Comparison of ENCODE assay signal across 19 cellular contexts in the genomic region with DNA sequence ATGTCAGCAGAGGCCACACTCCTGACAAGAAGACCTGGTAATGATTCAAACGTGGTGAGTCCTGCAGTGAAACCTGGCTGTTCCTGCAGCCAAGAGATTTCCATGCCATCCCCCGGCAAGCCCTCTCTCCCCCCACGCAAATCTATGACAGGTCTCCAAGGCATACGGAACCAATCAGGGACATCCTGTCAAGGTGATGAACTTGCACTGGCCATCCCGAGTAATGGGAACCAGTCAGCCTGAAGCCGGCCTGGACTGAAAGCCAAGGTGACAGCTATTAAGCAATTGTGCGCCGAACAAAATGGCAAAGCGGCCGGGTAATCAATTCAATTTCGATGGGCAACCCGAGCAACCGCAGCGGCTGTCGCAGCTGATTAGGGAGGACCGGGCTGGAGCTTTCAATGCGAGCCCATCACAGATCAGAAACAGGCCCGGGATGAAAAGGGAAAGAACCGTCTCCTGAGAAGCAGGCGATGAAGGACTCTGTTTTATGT. TPM values are rescaled to one million over a fixed set of nuclear protein-coding genes. Genes with fewer than 3 reads are reported as not detected.
A peak's percentile ranks its signal among the peaks of the same experiment; 100 is the strongest.
DNase-seq lines count a peak whose midpoint lies in the region; ATAC-seq, FAIRE-seq and TF ChIP-seq lines count a peak whose summit lies in the region.
"Had no signal": no experiment of that assay in that cellular context is flagged by ENCODE, and none has a peak within 500 bp of the region (broad histone marks: within the 10 kb centered on the region; RNA-seq: fewer than 3 reads in every experiment).

No MANE protein-coding gene starts in this region.

- H3K36me3 ChIP-seq in BE2C: no peaks in the 10 kb centered on the region
- no peaks in the 10 kb centered on the region for H3K36me3 ChIP-seq in HEK293 (ENCODE audit: control insufficient read depth in 2 of 2, insufficient read depth in 1 of 2, low read length in 2 of 2)
- H3K36me3 ChIP-seq in hepatocyte (replicated peaks; ENCODE audit: insufficient read depth, low read depth): no peaks in the 10 kb centered on the region
- no peaks in the 10 kb centered on the region for H3K36me3 ChIP-seq in pancreas
- H3K36me3 ChIP-seq: SJSA1 had no signal

- TF ChIP-seq CTCF in BE2C (IDR thresholded peaks at IDR 0.05; ENCODE audit: low read depth, low read length) (no peak), HEK293 (tag by site-specific recombination; IDR thresholded peaks at IDR 0.05) (no peak), hepatocyte (IDR thresholded peaks at IDR 0.05; ENCODE audit: poor library complexity) (no peak), pancreas (IDR thresholded peaks at IDR 0.05) (no peak)

- H2AFZ ChIP-seq in hepatocyte: no peak overlapping the region
- H2AFZ ChIP-seq: PC-9 had no signal

- H3K4me2 ChIP-seq in hepatocyte: peak overlapping the region; percentile 70
- H3K4me2 ChIP-seq: PC-9 had no signal

- H3K9me2 ChIP-seq in hepatocyte (replicated peaks; ENCODE audit: insufficient read depth): no peaks in the 10 kb centered on the region

- 43% methylated on average over 20 of the region's 20 CpGs for WGBS in hepatocyte (ENCODE audit: low lambda C conversion rate, missing lambda C conversion rate)
- WGBS in pancreas, 2 donors: 86 to 87% methylated on average over 20 of the region's 20 CpGs

- H3K27me3 ChIP-seq in BE2C: no peaks in the 10 kb centered on the region
- H3K27me3 ChIP-seq in hepatocyte: no peaks in the 10 kb centered on the region
- no peaks in the 10 kb centered on the region for H3K27me3 ChIP-seq in pancreas
- H3K27me3 ChIP-seq: SJSA1 had no signal

- CTCF ChIA-PET in HEK293 (lab: Yijun Ruan, JAX): interaction anchor here (0.7 to 2.1 kb wide), 8 partner anchors 14 to 1730 kb away, joined by 3 to 7 read pairs (median 4); no protein-coding TSS in a partner anchor

- DNase-seq in BE2C: peak; percentile 53
- DNase-seq in hepatocyte (ENCODE audit: low spot score): no peak
- DNase-seq in posterior vena cava (ENCODE audit: low spot score): peak; percentile 66
- no peak for DNase-seq in NCI-H1092 (lab: John Stamatoyannopoulos, UW)
- no peak for DNase-seq in ACHN
- DNase-seq in pancreas: no peak
- no peak for DNase-seq in COLO829 (ENCODE audit: low spot score)
- DNase-seq: KBM-7, MV-4-11, NCI-H1436 treated with DMSO at 0.1 percent for 48 hours, NCI-H2029 treated with DMSO at 0.1 percent for 48 hours, NCI-H2171 treated with DMSO at 0.1 percent for 48 hours, NCI-H510A, NCI-H774, PC-9 had no signal

- no peak for ATAC-seq in pancreas

- H3K4me1 ChIP-seq in BE2C (peaks cover 27% of the 10 kb centered on the region), HEK293 (ENCODE audit: control insufficient read depth, insufficient read depth, low read length) (peaks cover 14% of the 10 kb centered on the region), hepatocyte (ENCODE audit: insufficient read depth) (peaks cover 50% of the 10 kb centered on the region), pancreas (no peaks in the 10 kb centered on the region)
- H3K4me1 ChIP-seq: SJSA1 had no signal

- H4K20me1 ChIP-seq in hepatocyte (ENCODE audit: insufficient read depth, poor library complexity, severe bottlenecking): no peaks in the 10 kb centered on the region

- H3K27ac ChIP-seq in HEK293 (ENCODE audit: extremely low read depth, low read depth, low read length): no peak overlapping the region; the same call in 1 of the 2 replicates
- peak overlapping the region; percentile 85 for H3K27ac ChIP-seq in hepatocyte
- no peak overlapping the region for H3K27ac ChIP-seq in pancreas
- H3K27ac ChIP-seq: PC-9, SJSA1 had no signal

- in situ Hi-C loops in ACHN (cut with HindIII; ENCODE audit: low pct_ligation_motif_present, low pct_unique_long_range_greater_than_20kb, low sequenced_read_pairs): no loop called here

- POLR2A ChIA-PET in HEK293 (lab: Yijun Ruan, JAX): interaction anchor here (0.5 to 1.1 kb wide), 6 partner anchors 8 to 27 kb away, joined by 3 to 6 read pairs (median 4); no protein-coding TSS in a partner anchor

- intact Hi-C loops in posterior vena cava (cut with DNase I): loop anchor here in 1 of 2 donors (2.0 kb wide), 1 partner anchor 74 kb away; no protein-coding TSS in a partner anchor
- intact Hi-C loops in pancreas (cut with DNase I): no loop called here

- H3K4me3 ChIP-seq in BE2C (ENCODE audit: low read depth, low read length) (peak overlapping the region; percentile 47), HEK293 (ENCODE audit: low read depth, low read length) (no peak overlapping the region), hepatocyte (no peak overlapping the region), pancreas (no peak overlapping the region)
- H3K4me3 ChIP-seq: PC-9, SJSA1 had no signal

- H3K79me2 ChIP-seq in hepatocyte: no peaks in the 10 kb centered on the region

- no peak for FAIRE-seq in pancreas (lab: Jason Lieb, UNC)
- FAIRE-seq: H1 had no signal

- no peaks in the 10 kb centered on the region for H3K9me3 ChIP-seq in BE2C
- no peaks in the 10 kb centered on the region for H3K9me3 ChIP-seq in HEK293 (ENCODE audit: control insufficient read depth, insufficient read depth, low read depth, low read length)
- no peaks in the 10 kb centered on the region for H3K9me3 ChIP-seq in hepatocyte (ENCODE audit: low read depth)
- no peaks in the 10 kb centered on the region for H3K9me3 ChIP-seq in pancreas
- H3K9me3 ChIP-seq: SJSA1 had no signal

TF ChIP-seq in HEK293, 187 proteins besides CTCF, POLR2A, EP300 and RAD21:
- TF ChIP-seq ZFHX2 (tag by site-specific recombination; conservative IDR thresholded peaks at IDR 0.05) (no peak), ZNF426 (tag by site-specific recombination; IDR thresholded peaks at IDR 0.05) (0 out of 2 replicates have a peak, but pooled peaks have one; percentile 6)
- TF ChIP-seq, protein P1, sequence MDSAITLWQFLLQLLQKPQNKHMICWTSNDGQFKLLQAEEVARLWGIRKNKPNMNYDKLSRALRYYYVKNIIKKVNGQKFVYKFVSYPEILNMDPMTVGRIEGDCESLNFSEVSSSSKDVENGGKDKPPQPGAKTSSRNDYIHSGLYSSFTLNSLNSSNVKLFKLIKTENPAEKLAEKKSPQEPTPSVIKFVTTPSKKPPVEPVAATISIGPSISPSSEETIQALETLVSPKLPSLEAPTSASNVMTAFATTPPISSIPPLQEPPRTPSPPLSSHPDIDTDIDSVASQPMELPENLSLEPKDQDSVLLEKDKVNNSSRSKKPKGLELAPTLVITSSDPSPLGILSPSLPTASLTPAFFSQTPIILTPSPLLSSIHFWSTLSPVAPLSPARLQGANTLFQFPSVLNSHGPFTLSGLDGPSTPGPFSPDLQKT (IDR thresholded peaks at IDR 0.05; ENCODE audit: borderline replicate concordance, low read depth, low read length): no peak
- TF ChIP-seq, protein P2, sequence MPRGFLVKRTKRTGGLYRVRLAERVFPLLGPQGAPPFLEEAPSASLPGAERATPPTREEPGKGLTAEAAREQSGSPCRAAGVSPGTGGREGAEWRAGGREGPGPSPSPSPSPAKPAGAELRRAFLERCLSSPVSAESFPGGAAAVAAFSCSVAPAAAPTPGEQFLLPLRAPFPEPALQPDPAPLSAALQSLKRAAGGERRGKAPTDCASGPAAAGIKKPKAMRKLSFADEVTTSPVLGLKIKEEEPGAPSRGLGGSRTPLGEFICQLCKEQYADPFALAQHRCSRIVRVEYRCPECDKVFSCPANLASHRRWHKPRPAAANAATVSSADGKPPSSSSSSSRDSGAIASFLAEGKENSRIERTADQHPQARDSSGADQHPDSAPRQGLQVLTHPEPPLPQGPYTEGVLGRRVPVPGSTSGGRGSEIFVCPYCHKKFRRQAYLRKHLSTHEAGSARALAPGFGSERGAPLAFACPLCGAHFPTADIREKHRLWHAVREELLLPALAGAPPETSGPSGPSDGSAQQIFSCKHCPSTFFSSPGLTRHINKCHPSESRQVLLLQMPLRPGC (tag by site-specific recombination; IDR thresholded peaks at IDR 0.05): no peak
TF ChIP-seq in HEK293: peak in this region for 1.

RNA-seq across cellular contexts. Expression of a gene that starts 35.0 kb away (rescaled TPM):
- polyA plus RNA-seq in BE2C (2012; ENCODE audit: insufficient read depth, insufficient read length, low read depth): 1.6 TPM
- 15.4 and 36.2 TPM in 2 replicates for total RNA-seq in hepatocyte
- polyA plus RNA-seq in hepatocyte: 11.6 and 13.9 TPM in 2 replicates
- under 1 TPM in 1 of 2 donors, not detected in 1; 0.24 TPM for total RNA-seq in posterior vena cava
- total RNA-seq in pancreas: not detected
- not detected for polyA plus RNA-seq in pancreas
- total RNA-seq: A673, H1, PC-9 had no signal

Comparison
In these comparisons a context has a peak if more than half of its experiments do, and no peak if none do; other contexts are left out.
1. DNase-seq: peak in BE2C (single experiment) and posterior vena cava (single experiment); none in hepatocyte (single experiment), NCI-H1092 (single experiment), ACHN (single experiment), pancreas (0 of 6) and COLO829 (single experiment).
2. RNA of a gene that starts 35.0 kb away (total RNA-seq): 15.4 to 36.2 TPM in hepatocyte; 0.24 TPM in posterior vena cava and not detected in pancreas; every median in the first group is over 10 times any median in the second.